In genomic region chr9:86300701-86301100, GRCh38 we compare ENCODE assay signal across 18 cellular contexts. TPM values are rescaled to one million over a fixed set of nuclear protein-coding genes. Genes with fewer than 3 reads are reported as not detected.
A peak's percentile ranks its signal among the peaks of the same experiment; 100 is the strongest.
DNase-seq lines count a peak whose midpoint lies in the region; ATAC-seq and TF ChIP-seq lines count a peak whose summit lies in the region.
"Had no signal": no experiment of that assay in that cellular context is flagged by ENCODE, and none has a peak within 500 bp of the region (broad histone marks: within the 10 kb centered on the region; RNA-seq: fewer than 3 reads in every experiment).

No MANE protein-coding gene starts in this region.

- intact Hi-C loops in activated T-helper 1 cell treated with anti-CD3 and anti-CD28 coated beads, Interleukin-12 subunit alpha, Interleukin-12 subunit beta, Interleukin-2, Interleukin-4 antibody, amounts not matched to agents 30 ng/mL and 10 ng/mL and 1 ng/mL, durations not matched to agents 14 hours and 24 hours and 36 hours (cut with micrococcal nuclease), result loop anchor here (5.0 kb wide), 2 partner anchors 37 to 52 kb away; partner anchors contain the start of gene TUT7
- intact Hi-C loops in A673 (cut with micrococcal nuclease; ENCODE audit: unreplicated experiment), result no loop called here

- H3K9me3 ChIP-seq in CD8-positive, alpha-beta memory T cell (ENCODE audit: low read length), result no peaks in the 10 kb centered on the region
- H3K9me3 ChIP-seq in A673 (ENCODE audit: low read depth, low read length, poor library complexity, severe bottlenecking), result no peaks in the 10 kb centered on the region
- H3K9me3 ChIP-seq: BLaER1 treated with 17β-estradiol and CSF1 and Interleukin-3, amounts not matched to agents 10 nM and 100 nM; Caco-2 had no signal

- H3K4me3 Mint-ChIP-seq in T-helper 1 cell treated with Interleukin-12 subunit alpha and Interleukin-12 subunit beta and Interleukin-4 antibody, amounts not matched to agents 30 μg/mL and 1 μg/mL, for 36 hours, result no peak overlapping the region
- H3K4me3 Mint-ChIP-seq in CD8-positive, alpha-beta memory T cell, result no peak overlapping the region
- H3K4me3 Mint-ChIP-seq in activated T-helper 1 cell treated with anti-CD3 and anti-CD28 coated beads, Interleukin-12 subunit alpha, Interleukin-12 subunit beta, Interleukin-2, Interleukin-4 antibody, amounts not matched to agents 30 ng/mL and 10 ng/mL and 1 ng/mL, durations not matched to agents 14 hours and 24 hours and 36 hours, result no peak overlapping the region
- H3K4me3 Mint-ChIP-seq in naive thymus-derived CD8-positive, alpha-beta T cell, result no peak overlapping the region

- no peaks in the 10 kb centered on the region for H3K27me3 ChIP-seq in CD8-positive, alpha-beta memory T cell (ENCODE audit: insufficient read depth, low read length, poor library complexity, severe bottlenecking)
- H3K27me3 ChIP-seq in A673 (replicated peaks; ENCODE audit: insufficient read depth, low read depth, low read length, poor library complexity), result no peaks in the 10 kb centered on the region
- H3K27me3 ChIP-seq: BLaER1 treated with 17β-estradiol and CSF1 and Interleukin-3, amounts not matched to agents 10 nM and 100 nM had no signal

- POLR2A ChIA-PET in CD8-positive, alpha-beta memory T cell (lab: Charles Lee), result no interaction called here
- POLR2A ChIA-PET in naive thymus-derived CD8-positive, alpha-beta T cell (lab: Charles Lee), result no interaction called here
- POLR2A ChIA-PET in A673 (lab: Charles Lee; ENCODE audit: low non-redundant PET), result no interaction called here

- peaks cover 13% of the 10 kb centered on the region for H3K4me1 ChIP-seq in CD8-positive, alpha-beta memory T cell (ENCODE audit: insufficient read depth, low read length)
- H3K4me1 ChIP-seq in A673 (ENCODE audit: insufficient read depth, low read length, poor library complexity, severe bottlenecking), result peaks cover 25% of the 10 kb centered on the region
- H3K4me1 ChIP-seq: BLaER1 treated with 17β-estradiol and CSF1 and Interleukin-3, amounts not matched to agents 10 nM and 100 nM; Caco-2 had no signal

- H3K27me3 Mint-ChIP-seq in T-helper 1 cell treated with Interleukin-12 subunit alpha and Interleukin-12 subunit beta and Interleukin-4 antibody, amounts not matched to agents 30 μg/mL and 1 μg/mL, for 36 hours (ENCODE audit: low read depth), result no peaks in the 10 kb centered on the region
- H3K27me3 Mint-ChIP-seq in CD8-positive, alpha-beta memory T cell, result no peaks in the 10 kb centered on the region
- no peaks in the 10 kb centered on the region for H3K27me3 Mint-ChIP-seq in activated T-helper 1 cell treated with anti-CD3 and anti-CD28 coated beads, Interleukin-12 subunit alpha, Interleukin-12 subunit beta, Interleukin-2, Interleukin-4 antibody, amounts not matched to agents 30 ng/mL and 10 ng/mL and 1 ng/mL, durations not matched to agents 14 hours and 24 hours and 36 hours (ENCODE audit: insufficient read depth)
- H3K27me3 Mint-ChIP-seq in naive thymus-derived CD8-positive, alpha-beta T cell, result no peaks in the 10 kb centered on the region

- CTCF ChIA-PET in CD8-positive, alpha-beta memory T cell (lab: Charles Lee), result no interaction called here
- CTCF ChIA-PET in A673 (lab: Charles Lee), result no interaction called here

- ATAC-seq in naive thymus-derived CD8-positive, alpha-beta T cell, result no peak
- no peak for ATAC-seq in GM19397 (IDR thresholded peaks at IDR 0.05; ENCODE audit: unreplicated experiment)
- no peak for ATAC-seq in HG03039 (IDR thresholded peaks at IDR 0.05; ENCODE audit: unreplicated experiment)
- ATAC-seq: K562 had no signal

- no peak overlapping the region for H3K4me3 ChIP-seq in CD8-positive, alpha-beta memory T cell (ENCODE audit: low read length)
- no peak overlapping the region for H3K4me3 ChIP-seq in A673 (ENCODE audit: low read depth, low read length, poor library complexity, severe bottlenecking)
- H3K4me3 ChIP-seq: BLaER1 treated with 17β-estradiol and CSF1 and Interleukin-3, amounts not matched to agents 10 nM and 100 nM; K562 had no signal

- DNase-seq in T-helper 1 cell (no peak), A673 (ENCODE audit: low spot score) (no peak)
- DNase-seq in CD8-positive, alpha-beta memory T cell, result no peak
- no peak for DNase-seq in activated T-helper 1 cell treated with anti-CD3 and anti-CD28 coated beads, Interleukin-12 subunit alpha, Interleukin-12 subunit beta, Interleukin-2, Interleukin-4 antibody, amounts not matched to agents 30 ng/mL and 10 ng/mL and 1 ng/mL, durations not matched to agents 14 hours and 24 hours and 36 hours (ENCODE audit: low spot score)
- no peak for DNase-seq in naive thymus-derived CD8-positive, alpha-beta T cell
- DNase-seq: 8988T; Caco-2; NCI-H1048; NCI-H146; NCI-H2081 treated with DMSO at 0.1 percent for 48 hours; NCI-H226; NCI-H526 treated with DMSO at 0.1 percent for 48 hours; NK-92 treated with Interleukin-12 subunit alpha and Interleukin-12 subunit beta, amount 100 ng/mL, for 24 hours had no signal

- no peaks in the 10 kb centered on the region for H3K9me3 Mint-ChIP-seq in T-helper 1 cell treated with Interleukin-12 subunit alpha and Interleukin-12 subunit beta and Interleukin-4 antibody, amounts not matched to agents 30 μg/mL and 1 μg/mL, for 36 hours
- H3K9me3 Mint-ChIP-seq in CD8-positive, alpha-beta memory T cell, result no peaks in the 10 kb centered on the region
- H3K9me3 Mint-ChIP-seq in activated T-helper 1 cell treated with anti-CD3 and anti-CD28 coated beads, Interleukin-12 subunit alpha, Interleukin-12 subunit beta, Interleukin-2, Interleukin-4 antibody, amounts not matched to agents 30 ng/mL and 10 ng/mL and 1 ng/mL, durations not matched to agents 14 hours and 24 hours and 36 hours, result no peaks in the 10 kb centered on the region
- no peaks in the 10 kb centered on the region for H3K9me3 Mint-ChIP-seq in naive thymus-derived CD8-positive, alpha-beta T cell

- BruUV-seq in A673 (replicated peaks; lab: Mats Ljungman, UMichigan), result no TSS peak

- peak overlapping the region; percentile 32 for H3K27ac Mint-ChIP-seq in T-helper 1 cell treated with Interleukin-12 subunit alpha and Interleukin-12 subunit beta and Interleukin-4 antibody, amounts not matched to agents 30 μg/mL and 1 μg/mL, for 36 hours
- peak overlapping the region in 6 of 8 donors; percentile 38 to 83 (median 62) for H3K27ac Mint-ChIP-seq in CD8-positive, alpha-beta memory T cell
- peak overlapping the region; percentile 12 for H3K27ac Mint-ChIP-seq in activated T-helper 1 cell treated with anti-CD3 and anti-CD28 coated beads, Interleukin-12 subunit alpha, Interleukin-12 subunit beta, Interleukin-2, Interleukin-4 antibody, amounts not matched to agents 30 ng/mL and 10 ng/mL and 1 ng/mL, durations not matched to agents 14 hours and 24 hours and 36 hours
- peak overlapping the region in 7 of 10 donors; percentile 17 to 64 (median 49) for H3K27ac Mint-ChIP-seq in naive thymus-derived CD8-positive, alpha-beta T cell

- no peak overlapping the region for H3K27ac ChIP-seq in CD8-positive, alpha-beta memory T cell (ENCODE audit: low read depth, low read length)
- no peak overlapping the region for H3K27ac ChIP-seq in A673 (ENCODE audit: low read depth, low read length, poor library complexity, severe bottlenecking)
- H3K27ac ChIP-seq: BLaER1 treated with 17β-estradiol and CSF1 and Interleukin-3, amounts not matched to agents 10 nM and 100 nM had no signal

- peaks cover 52% of the 10 kb centered on the region for H3K36me3 Mint-ChIP-seq in T-helper 1 cell treated with Interleukin-12 subunit alpha and Interleukin-12 subunit beta and Interleukin-4 antibody, amounts not matched to agents 30 μg/mL and 1 μg/mL, for 36 hours (ENCODE audit: low read depth)
- H3K36me3 Mint-ChIP-seq in CD8-positive, alpha-beta memory T cell, result peaks cover 4 to 86% (median 29%) of the 10 kb centered on the region in 3 donors
- H3K36me3 Mint-ChIP-seq in activated T-helper 1 cell treated with anti-CD3 and anti-CD28 coated beads, Interleukin-12 subunit alpha, Interleukin-12 subunit beta, Interleukin-2, Interleukin-4 antibody, amounts not matched to agents 30 ng/mL and 10 ng/mL and 1 ng/mL, durations not matched to agents 14 hours and 24 hours and 36 hours (ENCODE audit: low read depth), result peaks cover 68% of the 10 kb centered on the region
- peaks cover 0 to 87% (median 22%) of the 10 kb centered on the region in 3 donors for H3K36me3 Mint-ChIP-seq in naive thymus-derived CD8-positive, alpha-beta T cell

- peaks cover 39% of the 10 kb centered on the region for H3K4me1 Mint-ChIP-seq in T-helper 1 cell treated with Interleukin-12 subunit alpha and Interleukin-12 subunit beta and Interleukin-4 antibody, amounts not matched to agents 30 μg/mL and 1 μg/mL, for 36 hours (ENCODE audit: low read depth)
- H3K4me1 Mint-ChIP-seq in CD8-positive, alpha-beta memory T cell, result peaks cover 37 to 47% (median 38%) of the 10 kb centered on the region in 3 donors
- H3K4me1 Mint-ChIP-seq in activated T-helper 1 cell treated with anti-CD3 and anti-CD28 coated beads, Interleukin-12 subunit alpha, Interleukin-12 subunit beta, Interleukin-2, Interleukin-4 antibody, amounts not matched to agents 30 ng/mL and 10 ng/mL and 1 ng/mL, durations not matched to agents 14 hours and 24 hours and 36 hours (ENCODE audit: low read depth), result peaks cover 52% of the 10 kb centered on the region
- H3K4me1 Mint-ChIP-seq in naive thymus-derived CD8-positive, alpha-beta T cell, result peaks cover 15 to 23% (median 18%) of the 10 kb centered on the region in 4 donors

- H3K36me3 ChIP-seq in CD8-positive, alpha-beta memory T cell (ENCODE audit: insufficient read depth, low read length), result peaks cover 42% of the 10 kb centered on the region
- H3K36me3 ChIP-seq in A673 (ENCODE audit: insufficient read depth, low read length, poor library complexity, severe bottlenecking), result peaks cover 41% of the 10 kb centered on the region

- TF ChIP-seq CTCF in A673 (conservative IDR thresholded peaks at IDR 0.05; ENCODE audit: low read depth, low read length), result no peak

RNA-seq across cellular contexts. Expression of gene ISCA1, which starts 18.4 kb away (rescaled TPM):
- total RNA-seq in CD8-positive, alpha-beta memory T cell, result 10 to 100 TPM; 33.4 to 35.6 TPM
- polyA plus RNA-seq in CD8-positive, alpha-beta memory T cell, result 55.1 TPM
- 27.4 and 30.3 TPM in 2 replicates for total RNA-seq in activated T-helper 1 cell treated with anti-CD3 and anti-CD28 coated beads, Interleukin-12 subunit alpha, Interleukin-12 subunit beta, Interleukin-2, Interleukin-4 antibody, amounts not matched to agents 30 ng/mL and 10 ng/mL and 1 ng/mL, durations not matched to agents 14 hours and 24 hours and 36 hours
- total RNA-seq in naive thymus-derived CD8-positive, alpha-beta T cell, result 10 to 100 TPM; 39.1 to 42.2 TPM
- 10 to 100 TPM; 36.7 to 57.7 (median 41.4) TPM for polyA plus RNA-seq in naive thymus-derived CD8-positive, alpha-beta T cell
- 36.4 and 42.5 TPM in 2 replicates for total RNA-seq in A673 (2021)

RNA-seq across cellular contexts. Expression of gene C9orf153, which starts 41.2 kb away (rescaled TPM):
- total RNA-seq in CD8-positive, alpha-beta memory T cell, result under 1 TPM; 0.27 to 0.33 TPM
- polyA plus RNA-seq in CD8-positive, alpha-beta memory T cell, result not detected
- total RNA-seq in activated T-helper 1 cell treated with anti-CD3 and anti-CD28 coated beads, Interleukin-12 subunit alpha, Interleukin-12 subunit beta, Interleukin-2, Interleukin-4 antibody, amounts not matched to agents 30 ng/mL and 10 ng/mL and 1 ng/mL, durations not matched to agents 14 hours and 24 hours and 36 hours, result 0.34 TPM in 1 of 2 replicates, not detected in the other
- 1 to 10 TPM in 1 of 2 experiments, under 1 TPM in 1; 0.77 to 1.1 TPM for total RNA-seq in naive thymus-derived CD8-positive, alpha-beta T cell
- under 1 TPM in 1 of 3 donors, not detected in 2; 0.45 TPM for polyA plus RNA-seq in naive thymus-derived CD8-positive, alpha-beta T cell
- 0.35 and 0.56 TPM in 2 replicates for total RNA-seq in A673 (2021)
- total RNA-seq: Caco-2 had no signal

RNA-seq across cellular contexts. Expression of gene TUT7, which starts 53.5 kb away (rescaled TPM):
- total RNA-seq in CD8-positive, alpha-beta memory T cell, result 10 to 100 TPM; 34.2 to 36.0 TPM
- 26.1 TPM for polyA plus RNA-seq in CD8-positive, alpha-beta memory T cell
- 44.1 and 44.5 TPM in 2 replicates for total RNA-seq in activated T-helper 1 cell treated with anti-CD3 and anti-CD28 coated beads, Interleukin-12 subunit alpha, Interleukin-12 subunit beta, Interleukin-2, Interleukin-4 antibody, amounts not matched to agents 30 ng/mL and 10 ng/mL and 1 ng/mL, durations not matched to agents 14 hours and 24 hours and 36 hours
- 10 to 100 TPM; 48.8 to 50.5 TPM for total RNA-seq in naive thymus-derived CD8-positive, alpha-beta T cell
- 10 to 100 TPM in 2 of 3 donors, 1 to 10 TPM in 1; 9.6 to 16.9 (median 14.3) TPM for polyA plus RNA-seq in naive thymus-derived CD8-positive, alpha-beta T cell
- 18.4 and 22.7 TPM in 2 replicates for total RNA-seq in A673 (2021)

Comparison
In these comparisons a context has a peak if more than half of its experiments do, and no peak if none do; other contexts are left out.
1. H3K27ac Mint-ChIP-seq: peak in every context shown above with its lines; median percentile 62 in CD8-positive, alpha-beta memory T cell; 49 in naive thymus-derived CD8-positive, alpha-beta T cell; 32 in T-helper 1 cell treated with Interleukin-12 subunit alpha and Interleukin-12 subunit beta and Interleukin-4 antibody, amounts not matched to agents 30 μg/mL and 1 μg/mL, for 36 hours; 12 in activated T-helper 1 cell treated with anti-CD3 and anti-CD28 coated beads, Interleukin-12 subunit alpha, Interleukin-12 subunit beta, Interleukin-2, Interleukin-4 antibody, amounts not matched to agents 30 ng/mL and 10 ng/mL and 1 ng/mL, durations not matched to agents 14 hours and 24 hours and 36 hours.